8 cellular contexts compared by ENCODE assay signal in the genomic region with DNA sequence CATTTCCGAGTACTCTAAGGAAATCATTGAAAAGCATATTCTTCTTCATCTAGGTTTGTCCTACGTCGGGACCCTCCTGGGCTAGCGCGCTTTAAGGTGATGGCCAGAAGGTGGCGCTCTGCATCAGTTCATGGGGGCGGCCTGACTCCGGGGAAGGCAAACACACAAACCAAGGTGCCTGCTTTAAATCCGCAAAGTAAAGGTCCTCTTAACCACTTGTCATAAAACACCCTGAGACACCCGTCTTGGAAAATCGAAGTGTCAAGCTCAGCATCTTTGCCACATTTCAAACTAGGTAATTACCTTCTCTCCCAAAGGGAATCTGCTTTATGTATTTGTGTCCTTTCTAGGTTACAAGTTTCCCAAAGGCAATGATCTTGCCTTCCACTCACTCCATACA. TPM values are rescaled to one million over a fixed set of nuclear protein-coding genes. Genes with fewer than 3 reads are reported as not detected.
DNase-seq lines count a peak whose midpoint lies in the region; ATAC-seq and TF ChIP-seq lines count a peak whose summit lies in the region.

No MANE protein-coding gene starts in this region.

- H3K4me1 ChIP-seq in foreskin keratinocyte = no peaks in the 10 kb centered on the region
- no peaks in the 10 kb centered on the region for H3K4me1 ChIP-seq in tibial artery

- H3K4me3 Mint-ChIP-seq in activated T-helper 17 cell treated with anti-CD3 and anti-CD28 coated beads, Interleukin-2, amount 50 U/mL, for 72 hours = no peak overlapping the region
- H3K4me3 Mint-ChIP-seq in osteocyte (ENCODE audit: unreplicated experiment) = no peak overlapping the region

- no peaks in the 10 kb centered on the region for H3K9me3 ChIP-seq in tibial artery

- peak; percentile 94 for TF ChIP-seq CTCF in LNCAP (IDR thresholded peaks at IDR 0.05)
- TF ChIP-seq CTCF in foreskin keratinocyte (conservative IDR thresholded peaks at IDR 0.05) = peak; percentile 94
- TF ChIP-seq CTCF in osteocyte (IDR thresholded peaks at IDR 0.05) = peak; percentile 94
- TF ChIP-seq CTCF in tibial artery (IDR thresholded peaks at IDR 0.05) = peak; percentile 62 to 78

- no peak overlapping the region for H3K27ac Mint-ChIP-seq in activated T-helper 17 cell treated with anti-CD3 and anti-CD28 coated beads, Interleukin-2, amount 50 U/mL, for 72 hours
- H3K27ac Mint-ChIP-seq in osteocyte (ENCODE audit: unreplicated experiment) = no peak overlapping the region

- no peaks in the 10 kb centered on the region for H3K9me3 Mint-ChIP-seq in activated T-helper 17 cell treated with anti-CD3 and anti-CD28 coated beads, Interleukin-2, amount 50 U/mL, for 72 hours
- H3K9me3 Mint-ChIP-seq in osteocyte (ENCODE audit: unreplicated experiment) = no peaks in the 10 kb centered on the region

- intact Hi-C loops in tibial artery (cut with DNase I; ENCODE audit: low total_unique reads) = loop anchor here (10.0 kb wide), 1 partner anchor 117 kb away; no protein-coding TSS in a partner anchor

- peak; percentile 76 for ATAC-seq in activated T-helper 17 cell treated with anti-CD3 and anti-CD28 coated beads, Interleukin-2, amount 50 U/mL, for 72 hours (replicated peaks)
- ATAC-seq in foreskin keratinocyte = peak; percentile 73

- H3K4me3 ChIP-seq in tibial artery = no peak overlapping the region

- peaks cover 48% of the 10 kb centered on the region for H3K27me3 Mint-ChIP-seq in activated T-helper 17 cell treated with anti-CD3 and anti-CD28 coated beads, Interleukin-2, amount 50 U/mL, for 72 hours
- H3K27me3 Mint-ChIP-seq in osteocyte (ENCODE audit: unreplicated experiment) = peaks cover 80% of the 10 kb centered on the region

- H3K36me3 Mint-ChIP-seq in activated T-helper 17 cell treated with anti-CD3 and anti-CD28 coated beads, Interleukin-2, amount 50 U/mL, for 72 hours (ENCODE audit: low read depth) = no peaks in the 10 kb centered on the region
- no peaks in the 10 kb centered on the region for H3K36me3 Mint-ChIP-seq in osteocyte (ENCODE audit: unreplicated experiment)

- DNase-seq in AG20443 (ENCODE audit: low spot score) (peak; percentile 82), GM19240 (ENCODE audit: insufficient read length, low spot score) (peak; percentile 58), RPMI8226 (peak; percentile 65), foreskin keratinocyte (no peak), osteocyte (ENCODE audit: extremely low spot score, unreplicated experiment) (peak; percentile 90), tibial artery (peak; percentile 74 to 77)

- peaks cover 61% of the 10 kb centered on the region for H3K27me3 ChIP-seq in foreskin keratinocyte
- peaks cover 0 to 26% of the 10 kb centered on the region in 2 donors for H3K27me3 ChIP-seq in tibial artery

- H3K4me1 Mint-ChIP-seq in activated T-helper 17 cell treated with anti-CD3 and anti-CD28 coated beads, Interleukin-2, amount 50 U/mL, for 72 hours = no peaks in the 10 kb centered on the region
- no peaks in the 10 kb centered on the region for H3K4me1 Mint-ChIP-seq in osteocyte (ENCODE audit: unreplicated experiment)

- no peaks in the 10 kb centered on the region for H3K36me3 ChIP-seq in tibial artery

- H3K27ac ChIP-seq in foreskin keratinocyte (no peak overlapping the region), tibial artery (no peak overlapping the region)

RNA-seq across cellular contexts. Expression of a gene that starts 34.0 kb away (rescaled TPM):
- total RNA-seq in activated T-helper 17 cell treated with anti-CD3 and anti-CD28 coated beads, Interleukin-2, amount 50 U/mL, for 72 hours = not detected
- total RNA-seq in foreskin keratinocyte = 1.6 and 1.7 TPM in 2 replicates
- polyA plus RNA-seq in foreskin keratinocyte = 1.9 TPM in 2 replicates
- 0.55 and 0.70 TPM in 2 replicates for total RNA-seq in osteocyte

Comparison
In these comparisons a context has a peak if more than half of its experiments do, and no peak if none do; other contexts are left out.
1. DNase-seq: peak in AG20443 (single experiment), GM19240 (single experiment), RPMI8226 (single experiment), osteocyte (single experiment) and tibial artery (2 of 2); none in foreskin keratinocyte (0 of 2).
2. Peak in every context shown above with its lines, with median percentiles within 50 percentile points of each other: CTCF ChIP-seq.